Comparison of ENCODE assay signal across 14 cellular contexts in the genomic region with DNA sequence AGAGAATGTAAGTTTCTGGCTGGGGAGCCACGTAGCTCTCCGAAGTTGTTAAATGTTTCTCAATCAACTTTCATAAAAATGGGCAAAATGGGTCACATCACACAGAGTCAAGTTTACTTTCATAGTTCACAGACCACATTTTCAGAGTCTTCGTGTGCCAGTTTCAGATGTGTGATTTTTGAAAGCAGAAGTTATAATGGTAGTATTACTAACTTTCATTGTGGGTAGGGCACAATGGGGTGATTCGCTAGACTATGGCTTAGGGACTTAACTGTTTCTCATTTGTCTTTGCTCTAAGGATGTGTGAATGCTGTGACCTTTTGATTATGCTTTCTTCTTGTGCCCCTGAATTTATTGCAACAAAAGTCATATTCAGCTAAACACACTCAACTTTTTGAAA.
DNase-seq lines count a peak whose midpoint lies in the region; ATAC-seq and TF ChIP-seq lines count a peak whose summit lies in the region.
"Had no signal": no experiment of that assay in that cellular context is flagged by ENCODE, and none has a peak within 500 bp of the region (broad histone marks: within the 10 kb centered on the region; RNA-seq: fewer than 3 reads in every experiment).

No MANE protein-coding gene starts in this region.

- no peak for TF ChIP-seq POLR2A in prostate gland (IDR thresholded peaks at IDR 0.05)

- H2AFZ ChIP-seq in SU-DHL-6 (ENCODE audit: low read depth, low read length, severe bottlenecking), result no peak overlapping the region

- no peak for TF ChIP-seq CTCF in SU-DHL-6 (IDR thresholded peaks at IDR 0.05; ENCODE audit: insufficient read depth, low read length, poor library complexity, severe bottlenecking)
- TF ChIP-seq CTCF in osteocyte (IDR thresholded peaks at IDR 0.05), result no peak
- no peak for TF ChIP-seq CTCF in colonic mucosa (IDR thresholded peaks at IDR 0.05)
- no peak for TF ChIP-seq CTCF in prostate gland (IDR thresholded peaks at IDR 0.05)

- 94% methylated on average over 4 of the region's 4 CpGs for WGBS in prostate gland

- H3K9me3 ChIP-seq in SU-DHL-6 (ENCODE audit: insufficient read depth, low read length) (no peaks in the 10 kb centered on the region), colonic mucosa (no peaks in the 10 kb centered on the region), prostate gland (no peaks in the 10 kb centered on the region)
- H3K9me3 ChIP-seq: HAP-1, upper lobe of left lung had no signal

- H3K9ac ChIP-seq in SU-DHL-6 (ENCODE audit: low read length), result no peak overlapping the region
- H3K9ac ChIP-seq in colonic mucosa (ENCODE audit: low read depth in 2 of 2, low read length in 2 of 2), result no peak overlapping the region

- H3K27me3 ChIP-seq in SU-DHL-6 (ENCODE audit: low read length) (no peaks in the 10 kb centered on the region), colonic mucosa (no peaks in the 10 kb centered on the region), prostate gland (replicated peaks; ENCODE audit: insufficient read depth) (no peaks in the 10 kb centered on the region)
- H3K27me3 ChIP-seq: upper lobe of left lung had no signal

- no peaks in the 10 kb centered on the region for H3K4me1 ChIP-seq in colonic mucosa
- no peaks in the 10 kb centered on the region for H3K4me1 ChIP-seq in prostate gland (replicated peaks)
- H3K4me1 ChIP-seq: HAP-1 had no signal

- H3K36me3 ChIP-seq in SU-DHL-6 (ENCODE audit: low read length) (no peaks in the 10 kb centered on the region), colonic mucosa (no peaks in the 10 kb centered on the region), prostate gland (no peaks in the 10 kb centered on the region)
- H3K36me3 ChIP-seq: HAP-1, upper lobe of left lung had no signal

- no peaks in the 10 kb centered on the region for H3K9me2 ChIP-seq in SU-DHL-6 (replicated peaks; ENCODE audit: insufficient read depth, low read length)

- no peak for DNase-seq in activated T-cell treated with anti-CD3 and anti-CD28 coated beads, Interleukin-2, amount 50 U/mL, for 24 hours
- DNase-seq in activated T-cell treated with anti-CD3 and anti-CD28 coated beads for 4 hours (no peak), osteocyte (ENCODE audit: extremely low spot score, unreplicated experiment) (no peak), colonic mucosa (no peak), prostate gland (ENCODE audit: low spot score) (no peak)
- DNase-seq: DMS79, mesenchymal stem cell, T-helper 9 cell, upper lobe of left lung had no signal

- peak overlapping the region; percentile 85 for H3K27ac Mint-ChIP-seq in activated T-cell treated with anti-CD3 and anti-CD28 coated beads, Interleukin-2, amount 50 U/mL, for 24 hours
- peak overlapping the region; percentile 37 for H3K27ac Mint-ChIP-seq in osteocyte (ENCODE audit: unreplicated experiment)

- no peaks in the 10 kb centered on the region for H3K9me3 Mint-ChIP-seq in activated T-cell treated with anti-CD3 and anti-CD28 coated beads, Interleukin-2, amount 50 U/mL, for 24 hours
- no peaks in the 10 kb centered on the region for H3K9me3 Mint-ChIP-seq in osteocyte (ENCODE audit: unreplicated experiment)

- no peaks in the 10 kb centered on the region for H3F3A ChIP-seq in SU-DHL-6 (ENCODE audit: insufficient read depth)

- H3K4me3 ChIP-seq in SU-DHL-6 (ENCODE audit: insufficient read depth, low read length, poor library complexity, severe bottlenecking) (no peak overlapping the region), colonic mucosa (no peak overlapping the region), prostate gland (no peak overlapping the region)
- H3K4me3 ChIP-seq: HAP-1, smooth muscle cell, upper lobe of left lung had no signal

- peak overlapping the region; percentile 18 for H3K4me2 ChIP-seq in SU-DHL-6 (ENCODE audit: low read depth, low read length, poor library complexity, severe bottlenecking)
- H3K4me2 ChIP-seq: smooth muscle cell had no signal

- H3K27me3 Mint-ChIP-seq in activated T-cell treated with anti-CD3 and anti-CD28 coated beads, Interleukin-2, amount 50 U/mL, for 24 hours, result no peaks in the 10 kb centered on the region
- H3K27me3 Mint-ChIP-seq in osteocyte (ENCODE audit: unreplicated experiment), result no peaks in the 10 kb centered on the region

- intact Hi-C loops in colonic mucosa (cut with DNase I) (no loop called here), prostate gland (cut with DNase I) (no loop called here)

- peak overlapping the region; percentile 41 for H3K4me3 Mint-ChIP-seq in activated T-cell treated with anti-CD3 and anti-CD28 coated beads, Interleukin-2, amount 50 U/mL, for 24 hours
- no peak overlapping the region for H3K4me3 Mint-ChIP-seq in osteocyte (ENCODE audit: unreplicated experiment)

- H3K4me1 Mint-ChIP-seq in activated T-cell treated with anti-CD3 and anti-CD28 coated beads, Interleukin-2, amount 50 U/mL, for 24 hours (ENCODE audit: low read depth), result peaks cover 70% of the 10 kb centered on the region
- H3K4me1 Mint-ChIP-seq in osteocyte (ENCODE audit: unreplicated experiment), result peaks cover 72% of the 10 kb centered on the region

- H3K36me3 Mint-ChIP-seq in activated T-cell treated with anti-CD3 and anti-CD28 coated beads, Interleukin-2, amount 50 U/mL, for 24 hours (ENCODE audit: low read depth), result peaks cover 73% of the 10 kb centered on the region
- H3K36me3 Mint-ChIP-seq in osteocyte (ENCODE audit: unreplicated experiment), result peaks cover 5% of the 10 kb centered on the region

- H3K27ac ChIP-seq in SU-DHL-6 (ENCODE audit: low read depth, low read length) (0 out of 2 replicates have a peak overlapping the region, but pooled peaks have one; percentile 2), colonic mucosa (no peak overlapping the region), prostate gland (no peak overlapping the region)
- H3K27ac ChIP-seq: upper lobe of left lung had no signal

- ATAC-seq in HG02678 (IDR thresholded peaks at IDR 0.05; ENCODE audit: unreplicated experiment) (peak; percentile 41), GM21528 (IDR thresholded peaks at IDR 0.05; ENCODE audit: low FRiP score, unreplicated experiment) (no peak)

- H4K20me1 ChIP-seq in SU-DHL-6 (ENCODE audit: low read depth, low read length), result no peaks in the 10 kb centered on the region

- H3K79me2 ChIP-seq in SU-DHL-6 (ENCODE audit: insufficient read depth, low read length), result no peaks in the 10 kb centered on the region
